ENCODE assay signal across 1 cellular context in the genomic region with DNA sequence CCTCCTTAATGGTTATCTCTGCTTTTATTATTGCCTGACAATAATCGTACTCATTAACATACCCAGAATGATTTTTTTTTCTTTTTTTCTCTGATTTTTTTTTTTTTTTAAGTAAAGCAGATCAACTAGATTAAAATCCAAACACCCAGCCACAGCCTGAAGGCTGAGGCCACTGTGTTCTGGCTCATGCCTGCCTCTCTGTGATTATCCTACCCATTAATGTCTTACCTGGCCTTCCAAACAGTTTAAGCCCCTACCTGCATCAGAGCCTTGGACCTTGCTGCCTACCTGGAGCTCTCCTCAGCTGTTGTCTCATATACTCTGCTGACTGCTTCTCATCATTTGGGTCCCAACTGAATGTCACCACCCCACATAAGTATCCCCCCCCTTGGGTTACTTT.
TF ChIP-seq lines count a peak whose summit lies in the region.

No MANE protein-coding gene starts in this region.

TF ChIP-seq in GM23338, 12 proteins besides CTCF, POLR2A, EP300 and RAD21:
- TF ChIP-seq, protein P1, sequence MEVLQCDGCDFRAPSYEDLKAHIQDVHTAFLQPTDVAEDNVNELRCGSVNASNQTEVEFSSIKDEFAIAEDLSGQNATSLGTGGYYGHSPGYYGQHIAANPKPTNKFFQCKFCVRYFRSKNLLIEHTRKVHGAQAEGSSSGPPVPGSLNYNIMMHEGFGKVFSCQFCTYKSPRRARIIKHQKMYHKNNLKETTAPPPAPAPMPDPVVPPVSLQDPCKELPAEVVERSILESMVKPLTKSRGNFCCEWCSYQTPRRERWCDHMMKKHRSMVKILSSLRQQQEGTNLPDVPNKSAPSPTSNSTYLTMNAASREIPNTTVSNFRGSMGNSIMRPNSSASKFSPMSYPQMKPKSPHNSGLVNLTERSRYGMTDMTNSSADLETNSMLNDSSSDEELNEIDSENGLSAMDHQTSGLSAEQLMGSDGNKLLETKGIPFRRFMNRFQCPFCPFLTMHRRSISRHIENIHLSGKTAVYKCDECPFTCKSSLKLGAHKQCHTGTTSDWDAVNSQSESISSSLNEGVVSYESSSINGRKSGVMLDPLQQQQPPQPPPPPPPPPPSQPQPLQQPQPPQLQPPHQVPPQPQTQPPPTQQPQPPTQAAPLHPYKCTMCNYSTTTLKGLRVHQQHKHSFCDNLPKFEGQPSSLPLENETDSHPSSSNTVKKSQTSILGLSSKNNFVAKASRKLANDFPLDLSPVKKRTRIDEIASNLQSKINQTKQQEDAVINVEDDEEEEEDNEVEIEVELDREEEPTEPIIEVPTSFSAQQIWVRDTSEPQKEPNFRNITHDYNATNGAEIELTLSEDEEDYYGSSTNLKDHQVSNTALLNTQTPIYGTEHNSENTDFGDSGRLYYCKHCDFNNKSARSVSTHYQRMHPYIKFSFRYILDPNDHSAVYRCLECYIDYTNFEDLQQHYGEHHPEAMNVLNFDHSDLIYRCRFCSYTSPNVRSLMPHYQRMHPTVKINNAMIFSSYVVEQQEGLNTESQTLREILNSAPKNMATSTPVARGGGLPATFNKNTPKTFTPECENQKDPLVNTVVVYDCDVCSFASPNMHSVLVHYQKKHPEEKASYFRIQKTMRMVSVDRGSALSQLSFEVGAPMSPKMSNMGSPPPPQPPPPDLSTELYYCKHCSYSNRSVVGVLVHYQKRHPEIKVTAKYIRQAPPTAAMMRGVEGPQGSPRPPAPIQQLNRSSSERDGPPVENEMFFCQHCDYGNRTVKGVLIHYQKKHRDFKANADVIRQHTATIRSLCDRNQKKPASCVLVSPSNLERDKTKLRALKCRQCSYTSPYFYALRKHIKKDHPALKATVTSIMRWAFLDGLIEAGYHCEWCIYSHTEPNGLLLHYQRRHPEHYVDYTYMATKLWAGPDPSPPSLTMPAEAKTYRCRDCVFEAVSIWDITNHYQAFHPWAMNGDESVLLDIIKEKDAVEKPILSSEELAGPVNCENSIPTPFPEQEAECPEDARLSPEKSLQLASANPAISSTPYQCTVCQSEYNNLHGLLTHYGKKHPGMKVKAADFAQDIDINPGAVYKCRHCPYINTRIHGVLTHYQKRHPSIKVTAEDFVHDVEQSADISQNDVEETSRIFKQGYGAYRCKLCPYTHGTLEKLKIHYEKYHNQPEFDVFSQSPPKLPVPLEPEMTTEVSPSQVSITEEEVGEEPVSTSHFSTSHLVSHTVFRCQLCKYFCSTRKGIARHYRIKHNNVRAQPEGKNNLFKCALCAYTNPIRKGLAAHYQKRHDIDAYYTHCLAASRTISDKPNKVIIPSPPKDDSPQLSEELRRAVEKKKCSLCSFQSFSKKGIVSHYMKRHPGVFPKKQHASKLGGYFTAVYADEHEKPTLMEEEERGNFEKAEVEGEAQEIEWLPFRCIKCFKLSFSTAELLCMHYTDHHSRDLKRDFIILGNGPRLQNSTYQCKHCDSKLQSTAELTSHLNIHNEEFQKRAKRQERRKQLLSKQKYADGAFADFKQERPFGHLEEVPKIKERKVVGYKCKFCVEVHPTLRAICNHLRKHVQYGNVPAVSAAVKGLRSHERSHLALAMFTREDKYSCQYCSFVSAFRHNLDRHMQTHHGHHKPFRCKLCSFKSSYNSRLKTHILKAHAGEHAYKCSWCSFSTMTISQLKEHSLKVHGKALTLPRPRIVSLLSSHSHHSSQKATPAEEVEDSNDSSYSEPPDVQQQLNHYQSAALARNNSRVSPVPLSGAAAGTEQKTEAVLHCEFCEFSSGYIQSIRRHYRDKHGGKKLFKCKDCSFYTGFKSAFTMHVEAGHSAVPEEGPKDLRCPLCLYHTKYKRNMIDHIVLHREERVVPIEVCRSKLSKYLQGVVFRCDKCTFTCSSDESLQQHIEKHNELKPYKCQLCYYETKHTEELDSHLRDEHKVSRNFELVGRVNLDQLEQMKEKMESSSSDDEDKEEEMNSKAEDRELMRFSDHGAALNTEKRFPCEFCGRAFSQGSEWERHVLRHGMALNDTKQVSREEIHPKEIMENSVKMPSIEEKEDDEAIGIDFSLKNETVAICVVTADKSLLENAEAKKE (CRISPR knock-in tag; IDR thresholded peaks at IDR 0.05) = no peak
- TF ChIP-seq, protein P2, sequence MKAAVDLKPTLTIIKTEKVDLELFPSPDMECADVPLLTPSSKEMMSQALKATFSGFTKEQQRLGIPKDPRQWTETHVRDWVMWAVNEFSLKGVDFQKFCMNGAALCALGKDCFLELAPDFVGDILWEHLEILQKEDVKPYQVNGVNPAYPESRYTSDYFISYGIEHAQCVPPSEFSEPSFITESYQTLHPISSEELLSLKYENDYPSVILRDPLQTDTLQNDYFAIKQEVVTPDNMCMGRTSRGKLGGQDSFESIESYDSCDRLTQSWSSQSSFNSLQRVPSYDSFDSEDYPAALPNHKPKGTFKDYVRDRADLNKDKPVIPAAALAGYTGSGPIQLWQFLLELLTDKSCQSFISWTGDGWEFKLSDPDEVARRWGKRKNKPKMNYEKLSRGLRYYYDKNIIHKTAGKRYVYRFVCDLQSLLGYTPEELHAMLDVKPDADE (IDR thresholded peaks at IDR 0.05) = no peak
- no peak for TF ChIP-seq EZH2phosphoT487 (IDR thresholded peaks at IDR 0.05; ENCODE audit: unreplicated experiment)
- no peak for TF ChIP-seq ZNF331 (CRISPR knock-in tag; IDR thresholded peaks at IDR 0.05; ENCODE audit: low read depth)
- TF ChIP-seq POLR2AphosphoS5 (IDR thresholded peaks at IDR 0.05; ENCODE audit: low read depth) = no peak
- TF ChIP-seq CREB1 (CRISPR knock-in tag; IDR thresholded peaks at IDR 0.05; ENCODE audit: low read depth) = no peak
- no peak for TF ChIP-seq NANOG (IDR thresholded peaks at IDR 0.05; ENCODE audit: borderline replicate concordance)
- no peak for TF ChIP-seq JUNB (IDR thresholded peaks at IDR 0.05; ENCODE audit: unreplicated experiment)
- TF ChIP-seq, protein P3, sequence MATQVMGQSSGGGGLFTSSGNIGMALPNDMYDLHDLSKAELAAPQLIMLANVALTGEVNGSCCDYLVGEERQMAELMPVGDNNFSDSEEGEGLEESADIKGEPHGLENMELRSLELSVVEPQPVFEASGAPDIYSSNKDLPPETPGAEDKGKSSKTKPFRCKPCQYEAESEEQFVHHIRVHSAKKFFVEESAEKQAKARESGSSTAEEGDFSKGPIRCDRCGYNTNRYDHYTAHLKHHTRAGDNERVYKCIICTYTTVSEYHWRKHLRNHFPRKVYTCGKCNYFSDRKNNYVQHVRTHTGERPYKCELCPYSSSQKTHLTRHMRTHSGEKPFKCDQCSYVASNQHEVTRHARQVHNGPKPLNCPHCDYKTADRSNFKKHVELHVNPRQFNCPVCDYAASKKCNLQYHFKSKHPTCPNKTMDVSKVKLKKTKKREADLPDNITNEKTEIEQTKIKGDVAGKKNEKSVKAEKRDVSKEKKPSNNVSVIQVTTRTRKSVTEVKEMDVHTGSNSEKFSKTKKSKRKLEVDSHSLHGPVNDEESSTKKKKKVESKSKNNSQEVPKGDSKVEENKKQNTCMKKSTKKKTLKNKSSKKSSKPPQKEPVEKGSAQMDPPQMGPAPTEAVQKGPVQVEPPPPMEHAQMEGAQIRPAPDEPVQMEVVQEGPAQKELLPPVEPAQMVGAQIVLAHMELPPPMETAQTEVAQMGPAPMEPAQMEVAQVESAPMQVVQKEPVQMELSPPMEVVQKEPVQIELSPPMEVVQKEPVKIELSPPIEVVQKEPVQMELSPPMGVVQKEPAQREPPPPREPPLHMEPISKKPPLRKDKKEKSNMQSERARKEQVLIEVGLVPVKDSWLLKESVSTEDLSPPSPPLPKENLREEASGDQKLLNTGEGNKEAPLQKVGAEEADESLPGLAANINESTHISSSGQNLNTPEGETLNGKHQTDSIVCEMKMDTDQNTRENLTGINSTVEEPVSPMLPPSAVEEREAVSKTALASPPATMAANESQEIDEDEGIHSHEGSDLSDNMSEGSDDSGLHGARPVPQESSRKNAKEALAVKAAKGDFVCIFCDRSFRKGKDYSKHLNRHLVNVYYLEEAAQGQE (IDR thresholded peaks at IDR 0.05; ENCODE audit: unreplicated experiment) = no peak
- TF ChIP-seq STAT1 (IDR thresholded peaks at IDR 0.05; ENCODE audit: unreplicated experiment) = no peak
- no peak for TF ChIP-seq ZNF114 (CRISPR knock-in tag; IDR thresholded peaks at IDR 0.05)
- no peak for TF ChIP-seq EZH2 (IDR thresholded peaks at IDR 0.05; ENCODE audit: low read depth, unreplicated experiment)
